In the genomic region with DNA sequence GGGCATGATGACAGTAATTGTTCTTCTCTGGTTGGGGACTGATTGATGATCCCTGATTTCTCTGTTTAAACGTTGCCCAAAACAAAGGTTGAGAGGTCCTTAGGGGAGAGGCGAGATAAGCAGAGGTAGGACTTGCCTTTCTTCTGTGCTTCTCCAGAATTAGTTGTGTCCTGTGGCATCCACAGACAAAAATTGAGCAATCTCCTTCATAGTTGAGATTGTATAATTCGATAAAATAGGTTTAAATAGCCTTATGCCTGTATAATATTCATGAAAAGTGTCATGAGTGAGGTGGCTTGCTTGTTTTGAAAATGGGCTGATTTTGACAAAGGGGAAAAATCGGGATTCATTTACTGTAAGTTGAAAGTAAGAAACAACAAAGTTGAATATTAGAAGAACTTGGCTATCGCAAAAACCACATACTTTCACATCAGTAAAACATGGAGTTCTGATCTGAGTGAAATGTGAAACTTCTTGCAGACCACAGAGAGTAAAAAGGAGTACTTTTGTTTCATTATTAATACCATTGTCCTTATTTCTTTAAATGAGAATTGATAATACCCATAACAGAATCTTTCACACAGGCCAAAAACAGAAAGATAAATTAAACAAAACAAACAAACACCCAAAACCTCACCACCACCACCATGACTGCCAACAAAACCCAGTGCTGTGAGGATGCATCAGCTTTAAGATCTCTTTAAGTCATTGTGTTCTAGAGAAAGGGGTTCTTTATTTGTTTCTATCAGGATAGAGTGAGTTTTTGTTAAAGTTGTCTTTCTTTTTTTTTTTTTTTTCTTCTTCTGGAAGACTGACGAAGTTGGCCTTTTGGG, we compare ENCODE assay signal across 10 cellular contexts.
A peak's percentile ranks its signal among the peaks of the same experiment; 100 is the strongest.
DNase-seq lines count a peak whose midpoint lies in the region; ATAC-seq and TF ChIP-seq lines count a peak whose summit lies in the region.
"Had no signal": no experiment of that assay in that cellular context is flagged by ENCODE, and none has a peak within 500 bp of the region (broad histone marks: within the 10 kb centered on the region; RNA-seq: fewer than 3 reads in every experiment).

No MANE protein-coding gene starts in this region.

- no peaks in the 10 kb centered on the region for H3K27me3 Mint-ChIP-seq in natural killer cell (ENCODE audit: low read depth in 2 of 2)

- H2AFZ ChIP-seq in SK-N-SH (ENCODE audit: low read depth) = no peak overlapping the region

- 60% methylated on average over 6 of the region's 6 CpGs for WGBS in SK-N-SH (ENCODE audit: low lambda C conversion rate)
- 78 to 80% methylated on average over 6 of the region's 6 CpGs for WGBS in heart right ventricle, 2 donors

- H3K4me2 ChIP-seq in SK-N-SH = no peak overlapping the region

- POLR2A ChIA-PET in SK-N-SH (lab: Yijun Ruan, JAX) = no interaction called here

- peaks cover 18 to 20% of the 10 kb centered on the region in 2 donors for H3K4me1 Mint-ChIP-seq in natural killer cell

- H3K27me3 ChIP-seq in SK-N-SH (ENCODE audit: insufficient read depth) (no peaks in the 10 kb centered on the region), heart right ventricle (no peaks in the 10 kb centered on the region)

- ATAC-seq in SK-N-SH treated with all-trans-retinoic acid at 6 μM for 48 hours (peak; percentile 36; the same call in 1 of the 3 replicates), GM21723 (IDR thresholded peaks at IDR 0.05; ENCODE audit: unreplicated experiment) (peak; percentile 99), HG03565 (IDR thresholded peaks at IDR 0.05; ENCODE audit: unreplicated experiment) (peak; percentile 98), natural killer cell (peak in 2 of 3 donors; percentile 41 to 63), heart right ventricle (no peak)

- peaks cover 0 to 23% of the 10 kb centered on the region in 2 experiments for H3K36me3 ChIP-seq in SK-N-SH (replicated peaks in 1 of 2; ENCODE audit: control insufficient read depth in 1 of 2, insufficient read depth in 2 of 2, low read length in 1 of 2)
- peaks cover 0 to 14% (median 0%) of the 10 kb centered on the region in 9 donors for H3K36me3 ChIP-seq in heart right ventricle

- H3K9me3 ChIP-seq in SK-N-SH = no peaks in the 10 kb centered on the region
- H3K9me3 ChIP-seq in heart right ventricle = peaks cover 0 to 9% (median 0%) of the 10 kb centered on the region in 11 donors

- no peak overlapping the region for H3K9ac ChIP-seq in SK-N-SH

- H3K9me3 Mint-ChIP-seq in natural killer cell = no peaks in the 10 kb centered on the region
- H3K9me3 Mint-ChIP-seq: HFFc6 had no signal

- H3K36me3 Mint-ChIP-seq in natural killer cell = no peaks in the 10 kb centered on the region

- H3K4me3 Mint-ChIP-seq in natural killer cell = peak overlapping the region; percentile 36
- H3K4me3 Mint-ChIP-seq: HFFc6 had no signal

- peak overlapping the region; percentile 69 to 74 for H3K27ac Mint-ChIP-seq in natural killer cell
- H3K27ac Mint-ChIP-seq: HFFc6 had no signal

- TF ChIP-seq RAD21 in SK-N-SH (IDR thresholded peaks at IDR 0.05; ENCODE audit: low read length) = no peak

- peaks cover 91% of the 10 kb centered on the region for H3K79me2 ChIP-seq in SK-N-SH (ENCODE audit: insufficient read depth)

- no peaks in the 10 kb centered on the region for H3K9me2 ChIP-seq in SK-N-SH

- H4K20me1 ChIP-seq in SK-N-SH (ENCODE audit: insufficient read depth) = no peaks in the 10 kb centered on the region

- H3K4me3 ChIP-seq in SK-N-SH (ENCODE audit: low read depth in 2 of 2, low read length in 1 of 2) = no peak overlapping the region
- H3K4me3 ChIP-seq in heart right ventricle = no peak overlapping the region
- H3K4me3 ChIP-seq: SK-N-MC had no signal

- H3K27ac ChIP-seq in SK-N-SH (ENCODE audit: low read depth in 2 of 2, low read length in 1 of 2) (no peak overlapping the region), heart right ventricle (no peak overlapping the region)
- H3K27ac ChIP-seq: SK-N-MC had no signal

- intact Hi-C loops in natural killer cell (cut with micrococcal nuclease) (no loop called here), heart right ventricle (cut with DNase I) (no loop called here)

- TF ChIP-seq EP300 in SK-N-SH (IDR thresholded peaks at IDR 0.05; ENCODE audit: borderline replicate concordance in 1 of 2, low read depth in 1 of 2, low read length in 1 of 2) = no peak

- DNase-seq in SK-N-SH (no peak), natural killer cell (no peak), heart right ventricle (no peak), amniotic stem cell (lab: John Stamatoyannopoulos, UW) (no peak), NCI-H526 (lab: John Stamatoyannopoulos, UW) (no peak)
- DNase-seq: HFFc6 had no signal

- CTCF ChIA-PET in SK-N-SH (lab: Yijun Ruan, JAX) = no interaction called here

- H3K4me1 ChIP-seq in SK-N-SH (ENCODE audit: control insufficient read depth in 1 of 2, insufficient read depth in 2 of 2, low read depth in 1 of 2, low read length in 1 of 2) (no peaks in the 10 kb centered on the region), heart right ventricle (peaks cover 0 to 21% (median 5%) of the 10 kb centered on the region in 9 donors)

- H3F3A ChIP-seq in SK-N-SH (replicated peaks; ENCODE audit: insufficient read depth) = peaks cover 12% of the 10 kb centered on the region

- no peak for TF ChIP-seq CTCF in SK-N-SH (IDR thresholded peaks at IDR 0.05)
- TF ChIP-seq CTCF in natural killer cell (IDR thresholded peaks at IDR 0.05) = no peak
- TF ChIP-seq CTCF in heart right ventricle (IDR thresholded peaks at IDR 0.05) = no peak

TF ChIP-seq in SK-N-SH treated with all-trans-retinoic acid at 6 μM for 48 hours, 23 proteins besides CTCF, POLR2A, EP300 and RAD21:
- no peak for TF ChIP-seq TCF4 (CRISPR knock-in tag; IDR thresholded peaks at IDR 0.05; ENCODE audit: borderline replicate concordance)
- no peak for TF ChIP-seq ZFP30 (CRISPR knock-in tag; IDR thresholded peaks at IDR 0.05)
- no peak for TF ChIP-seq SNAI2 (CRISPR knock-in tag; IDR thresholded peaks at IDR 0.05)
- no peak for TF ChIP-seq ARNTL (CRISPR knock-in tag; IDR thresholded peaks at IDR 0.05; ENCODE audit: borderline replicate concordance, low read depth)
- no peak for TF ChIP-seq CSRNP3 (CRISPR knock-in tag; IDR thresholded peaks at IDR 0.05)
- TF ChIP-seq ZNF8 (CRISPR knock-in tag; IDR thresholded peaks at IDR 0.05) = no peak

TF ChIP-seq in SK-N-SH, 30 proteins besides CTCF, POLR2A, EP300 and RAD21:
- no peak for TF ChIP-seq IRF3 (IDR thresholded peaks at IDR 0.05; ENCODE audit: low read depth, low read length)
- no peak for TF ChIP-seq TEAD4 (IDR thresholded peaks at IDR 0.05; ENCODE audit: borderline replicate concordance, insufficient read depth)
- no peak for TF ChIP-seq FOXJ3 (CRISPR knock-in tag; IDR thresholded peaks at IDR 0.05)
- TF ChIP-seq SIN3A (IDR thresholded peaks at IDR 0.05; ENCODE audit: borderline replicate concordance, low read depth, low read length) = no peak

Comparison
In these comparisons a context has a peak if more than half of its experiments do, and no peak if none do; other contexts are left out.
1. ATAC-seq: peak in SK-N-SH treated with all-trans-retinoic acid at 6 μM for 48 hours (single experiment), GM21723 (single experiment), HG03565 (single experiment) and natural killer cell (2 of 3); none in heart right ventricle (0 of 8).